ENCODE assay signal across 3 cellular contexts in the genomic region with DNA sequence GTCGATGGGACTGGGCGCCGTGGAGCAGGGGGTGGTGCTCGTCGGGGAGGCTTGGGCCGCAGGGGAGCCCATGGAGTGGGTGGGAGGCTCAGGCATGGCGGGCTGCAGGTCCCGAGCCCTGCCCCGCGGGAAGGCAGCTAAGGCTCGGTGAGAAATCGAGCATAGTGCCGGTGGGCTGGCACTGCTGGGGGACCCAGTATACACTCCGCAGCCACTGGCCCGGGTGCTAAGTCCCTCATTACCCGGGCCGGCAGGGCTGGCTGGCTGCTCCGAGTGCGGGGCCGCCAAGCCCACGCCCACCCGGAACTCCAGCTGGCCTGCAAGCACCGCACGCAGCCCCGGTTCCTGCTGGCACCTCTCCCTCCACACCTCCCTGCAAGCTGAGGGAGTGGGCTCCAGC. TPM values are rescaled to one million over a fixed set of nuclear protein-coding genes. Genes with fewer than 3 reads are reported as not detected.
"Had no signal": no experiment of that assay in that cellular context is flagged by ENCODE, and none has a peak within 500 bp of the region (broad histone marks: within the 10 kb centered on the region; RNA-seq: fewer than 3 reads in every experiment).

No MANE protein-coding gene starts in this region.

RNA-seq across cellular contexts. Expression of gene SLCO2A1, which starts 40.6 kb away (rescaled TPM):
- total RNA-seq: NCI-H460, OCI-LY7, SK-MEL-5 had no signal
